41 cellular contexts compared by ENCODE assay signal in the genomic region with DNA sequence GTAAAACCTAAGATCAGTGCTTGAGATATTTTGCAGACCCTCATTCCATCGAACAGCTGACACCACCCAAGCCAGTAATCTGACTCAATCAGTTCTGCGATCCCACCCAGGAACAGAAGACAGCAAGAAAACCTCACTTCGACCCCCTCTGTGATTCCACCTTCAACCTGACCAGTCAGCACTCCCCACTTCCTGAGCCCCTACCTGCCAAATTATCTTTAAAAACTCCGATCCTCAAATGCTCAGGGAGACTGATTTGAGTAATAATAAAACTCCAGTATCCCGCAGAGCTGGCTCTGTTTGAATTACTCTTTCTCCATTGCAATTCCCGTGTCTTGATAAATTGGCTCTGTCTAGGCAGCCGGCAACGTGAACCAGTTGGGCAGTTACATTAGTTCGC. TPM values are rescaled to one million over a fixed set of nuclear protein-coding genes. Genes with fewer than 3 reads are reported as not detected.
"Had no signal": no experiment of that assay in that cellular context is flagged by ENCODE, and none has a peak within 500 bp of the region (broad histone marks: within the 10 kb centered on the region; RNA-seq: fewer than 3 reads in every experiment).

No MANE protein-coding gene starts in this region.

- DNase-seq: activated CD4-positive, alpha-beta memory T cell treated with anti-CD3 and anti-CD28 coated beads for 36 hours; activated CD4-positive, alpha-beta T cell treated with anti-CD3 and anti-CD28 coated beads, Interleukin-2, amount 10 ng/mL, durations not matched to agents 24 days and 14 days; activated CD4-positive, CD25-positive, alpha-beta regulatory T cell treated with anti-CD3 and anti-CD28 coated beads, Interleukin-2, amount 50 U/mL, for 72 hours; activated CD8-positive, alpha-beta memory T cell treated with anti-CD3 and anti-CD28 coated beads, Interleukin-2, amount 50 U/mL, for 4 hours; activated effector memory CD4-positive, alpha-beta T cell treated with anti-CD3 and anti-CD28 coated beads, Interleukin-2, amount 50 U/mL, for 16 hours; activated naive CD4-positive, alpha-beta T cell treated with anti-CD3 and anti-CD28 coated beads for 36 hours; activated naive CD8-positive, alpha-beta T cell treated with anti-CD3 and anti-CD28 coated beads for 36 hours; activated T-cell treated with anti-CD3 and anti-CD28 coated beads, Interleukin-2, amount 50 U/mL, for 1 hour; adrenal gland; aorta; cerebellar nuclear complex; colonic mucosa; effector CD8-positive, alpha-beta T cell; erythroblast; gastrocnemius medialis; glutamatergic neuron; left lung; lower lobe of right lung; mesenchymal stem cell; mucosa of descending colon; nephron progenitor cell; ovary; retina; stimulated activated CD4-positive, alpha-beta T cell treated with anti-CD3 and anti-CD28 coated beads, Interleukin-12 subunit alpha, Interleukin-12 subunit beta, amount 100 ng/mL, for 4 hours; stimulated activated CD4-positive, alpha-beta T cell treated with anti-CD3 and anti-CD28 coated beads, Interleukin-4, amount 100 ng/mL, for 1 hour; T-helper 17 cell; T1000; trophoblast cell; WERI-Rb-1 had no signal

- ATAC-seq: gastrocnemius medialis, left lung, lower lobe of right lung, sciatic nerve, T-helper 17 cell had no signal

- H3K27ac ChIP-seq: adrenal gland, cardiac muscle cell, colonic mucosa, gastrocnemius medialis, left lung, lower lobe of right lung, ovary, prostate gland, skin epidermis, thoracic aorta, vagina, WERI-Rb-1 had no signal

- H3K36me3 ChIP-seq: adrenal gland, cardiac muscle cell, colonic mucosa, gastrocnemius medialis, left lung, lower lobe of right lung, ovary, prostate gland, thoracic aorta, vagina, WERI-Rb-1 had no signal

- H3K4me3 Mint-ChIP-seq: activated CD4-positive, alpha-beta memory T cell treated with anti-CD3 and anti-CD28 coated beads for 36 hours; activated CD4-positive, alpha-beta T cell treated with anti-CD3 and anti-CD28 coated beads, Interleukin-2, amount 10 ng/mL, durations not matched to agents 24 days and 14 days; activated naive CD4-positive, alpha-beta T cell treated with anti-CD3 and anti-CD28 coated beads for 36 hours; activated naive CD8-positive, alpha-beta T cell treated with anti-CD3 and anti-CD28 coated beads for 36 hours; activated T-helper 1 cell treated with anti-CD3 and anti-CD28 coated beads, Interleukin-12 subunit alpha, Interleukin-12 subunit beta, Interleukin-2, Interleukin-4 antibody, amounts not matched to agents 30 ng/mL and 10 ng/mL and 1 ng/mL, durations not matched to agents 14 hours and 24 hours and 36 hours; brain; nephron progenitor cell; stimulated activated naive CD8-positive, alpha-beta T cell treated with anti-CD3 and anti-CD28 coated beads, Interleukin-15, Interleukin-2, amounts not matched to agents 100 ng/mL and 50 ng/mL, for 24 hours; T-helper 17 cell had no signal

- H3K27ac Mint-ChIP-seq: activated CD4-positive, alpha-beta memory T cell treated with anti-CD3 and anti-CD28 coated beads for 36 hours; activated CD4-positive, alpha-beta T cell treated with anti-CD3 and anti-CD28 coated beads, Interleukin-2, amount 10 ng/mL, durations not matched to agents 24 days and 14 days; activated naive CD4-positive, alpha-beta T cell treated with anti-CD3 and anti-CD28 coated beads for 36 hours; activated naive CD8-positive, alpha-beta T cell treated with anti-CD3 and anti-CD28 coated beads for 36 hours; activated T-helper 1 cell treated with anti-CD3 and anti-CD28 coated beads, Interleukin-12 subunit alpha, Interleukin-12 subunit beta, Interleukin-2, Interleukin-4 antibody, amounts not matched to agents 30 ng/mL and 10 ng/mL and 1 ng/mL, durations not matched to agents 14 hours and 24 hours and 36 hours; brain; nephron progenitor cell; stimulated activated naive CD8-positive, alpha-beta T cell treated with anti-CD3 and anti-CD28 coated beads, Interleukin-15, Interleukin-2, amounts not matched to agents 100 ng/mL and 50 ng/mL, for 24 hours; T-helper 17 cell had no signal

- H3K36me3 Mint-ChIP-seq: activated CD4-positive, alpha-beta memory T cell treated with anti-CD3 and anti-CD28 coated beads for 36 hours; activated naive CD8-positive, alpha-beta T cell treated with anti-CD3 and anti-CD28 coated beads for 36 hours; brain had no signal

- H3K9me3 ChIP-seq: adrenal gland, colonic mucosa, gastrocnemius medialis, left lung, lower lobe of right lung, mucosa of descending colon, ovary, prostate gland, thoracic aorta, vagina had no signal

- H3K9me3 Mint-ChIP-seq: activated CD4-positive, alpha-beta memory T cell treated with anti-CD3 and anti-CD28 coated beads for 36 hours; activated CD4-positive, alpha-beta T cell treated with anti-CD3 and anti-CD28 coated beads, Interleukin-2, amount 10 ng/mL, durations not matched to agents 24 days and 14 days; activated naive CD4-positive, alpha-beta T cell treated with anti-CD3 and anti-CD28 coated beads for 36 hours; activated naive CD8-positive, alpha-beta T cell treated with anti-CD3 and anti-CD28 coated beads for 36 hours; activated T-helper 1 cell treated with anti-CD3 and anti-CD28 coated beads, Interleukin-12 subunit alpha, Interleukin-12 subunit beta, Interleukin-2, Interleukin-4 antibody, amounts not matched to agents 30 ng/mL and 10 ng/mL and 1 ng/mL, durations not matched to agents 14 hours and 24 hours and 36 hours; brain; stimulated activated naive CD8-positive, alpha-beta T cell treated with anti-CD3 and anti-CD28 coated beads, Interleukin-15, Interleukin-2, amounts not matched to agents 100 ng/mL and 50 ng/mL, for 24 hours had no signal

- H3K4me1 Mint-ChIP-seq: activated CD4-positive, alpha-beta T cell treated with anti-CD3 and anti-CD28 coated beads, Interleukin-2, amount 10 ng/mL, durations not matched to agents 24 days and 14 days; activated naive CD8-positive, alpha-beta T cell treated with anti-CD3 and anti-CD28 coated beads for 36 hours; brain had no signal

- H3K4me3 ChIP-seq: adrenal gland, cardiac muscle cell, colonic mucosa, gastrocnemius medialis, left lung, lower lobe of right lung, mucosa of descending colon, ovary, prostate gland, skin epidermis, thoracic aorta, vagina had no signal

- H3K27me3 ChIP-seq: adrenal gland, cardiac muscle cell, colonic mucosa, gastrocnemius medialis, left lung, ovary, vagina had no signal

- H3K4me1 ChIP-seq: colonic mucosa, gastrocnemius medialis, left lung, lower lobe of right lung, prostate gland had no signal

RNA-seq across cellular contexts. Expression of a gene that starts 25.7 kb away (rescaled TPM):
- total RNA-seq: activated CD4-positive, alpha-beta memory T cell treated with anti-CD3 and anti-CD28 coated beads for 36 hours; activated CD4-positive, alpha-beta T cell treated with anti-CD3 and anti-CD28 coated beads, Interleukin-2, amount 10 ng/mL, durations not matched to agents 24 days and 14 days; activated CD8-positive, alpha-beta memory T cell treated with anti-CD3 and anti-CD28 coated beads for 36 hours; activated naive CD4-positive, alpha-beta T cell treated with anti-CD3 and anti-CD28 coated beads for 36 hours; activated naive CD8-positive, alpha-beta T cell treated with anti-CD3 and anti-CD28 coated beads for 36 hours; activated T-helper 1 cell treated with anti-CD3 and anti-CD28 coated beads, Interleukin-12 subunit alpha, Interleukin-12 subunit beta, Interleukin-2, Interleukin-4 antibody, amounts not matched to agents 30 ng/mL and 10 ng/mL and 1 ng/mL, durations not matched to agents 14 hours and 24 hours and 36 hours; aorta; colonic mucosa; dermis microvascular lymphatic vessel endothelial cell; gastrocnemius medialis; mucosa of descending colon; myocyte; T-helper 17 cell; thoracic aorta had no signal
- polyA plus RNA-seq: aorta, cardiac muscle cell had no signal

RNA-seq across cellular contexts. Expression of a gene that starts 40.0 kb away (rescaled TPM):
- total RNA-seq: T-helper 17 cell had no signal
